Comparison of ENCODE assay signal across 1 cellular context in the genomic region with DNA sequence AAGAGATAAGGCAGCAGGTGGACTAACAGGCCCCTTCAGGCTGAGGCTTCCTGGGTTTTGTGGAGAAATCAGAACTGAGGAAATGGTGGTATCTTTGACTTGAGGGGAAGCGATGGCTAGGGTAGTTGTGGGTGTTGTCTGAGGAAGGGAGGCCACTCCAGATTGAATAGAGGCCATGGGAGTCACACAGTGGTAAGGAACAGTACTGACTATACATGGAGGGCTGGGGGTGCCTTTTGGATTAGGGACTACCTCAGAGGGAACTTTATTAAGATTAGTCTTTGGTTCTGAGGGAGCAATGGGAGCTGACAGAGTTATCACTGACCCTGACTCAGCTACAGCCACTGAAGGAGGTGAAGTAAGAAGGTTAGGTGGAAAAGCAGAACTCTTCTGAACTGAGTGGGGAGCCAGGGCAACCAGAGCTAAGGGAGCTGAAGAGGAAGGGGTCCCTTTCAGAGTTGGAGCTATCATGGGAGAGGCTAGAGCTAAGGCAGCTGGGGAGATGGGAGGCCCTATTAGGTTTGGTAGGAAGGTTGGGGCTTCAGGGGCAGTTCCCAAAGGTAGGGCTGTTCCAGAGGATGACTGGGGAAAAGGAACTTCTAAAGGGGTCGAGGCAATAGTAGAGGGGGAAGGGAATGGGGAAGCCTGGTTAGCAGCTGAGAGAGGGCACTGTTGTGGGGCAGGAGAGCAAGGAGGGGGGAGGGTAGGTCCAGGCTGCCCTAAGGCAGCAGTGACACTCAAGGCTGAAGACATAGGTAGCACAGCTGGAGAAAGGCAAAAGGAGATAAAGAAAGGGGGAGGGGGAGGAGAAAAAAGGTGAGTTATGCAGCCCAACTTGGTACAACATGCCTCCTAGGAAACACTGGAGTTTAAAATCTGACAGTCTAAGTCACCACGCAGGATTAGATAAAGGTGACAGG.
A peak's percentile ranks its signal among the peaks of the same experiment; 100 is the strongest.
TF ChIP-seq lines count a peak whose summit lies in the region.

No MANE protein-coding gene starts in this region.

TF ChIP-seq in K562, 482 proteins besides CTCF, POLR2A, EP300 and RAD21:
- TF ChIP-seq ETV1 (tag; conservative IDR thresholded peaks at IDR 0.05; ENCODE audit: low read depth), result 0 out of 2 replicates have a peak, but pooled peaks have one; percentile 20
- TF ChIP-seq, protein P1, sequence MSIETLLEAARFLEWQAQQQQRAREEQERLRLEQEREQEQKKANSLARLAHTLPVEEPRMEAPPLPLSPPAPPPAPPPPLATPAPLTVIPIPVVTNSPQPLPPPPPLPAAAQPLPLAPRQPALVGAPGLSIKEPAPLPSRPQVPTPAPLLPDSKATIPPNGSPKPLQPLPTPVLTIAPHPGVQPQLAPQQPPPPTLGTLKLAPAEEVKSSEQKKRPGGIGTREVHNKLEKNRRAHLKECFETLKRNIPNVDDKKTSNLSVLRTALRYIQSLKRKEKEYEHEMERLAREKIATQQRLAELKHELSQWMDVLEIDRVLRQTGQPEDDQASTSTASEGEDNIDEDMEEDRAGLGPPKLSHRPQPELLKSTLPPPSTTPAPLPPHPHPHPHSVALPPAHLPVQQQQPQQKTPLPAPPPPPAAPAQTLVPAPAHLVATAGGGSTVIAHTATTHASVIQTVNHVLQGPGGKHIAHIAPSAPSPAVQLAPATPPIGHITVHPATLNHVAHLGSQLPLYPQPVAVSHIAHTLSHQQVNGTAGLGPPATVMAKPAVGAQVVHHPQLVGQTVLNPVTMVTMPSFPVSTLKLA (conservative IDR thresholded peaks at IDR 0.05), result 0 out of 4 replicates have a peak, but pooled peaks of 1 of the 2 experiments have one; percentile 25
- TF ChIP-seq SMARCE1 (IDR thresholded peaks at IDR 0.05), result peak; percentile 44; the same call in 1 of the 2 replicates
- peak; percentile 41 for TF ChIP-seq CBFA2T2 (conservative IDR thresholded peaks at IDR 0.05)
- TF ChIP-seq PCBP1 (IDR thresholded peaks at IDR 0.05; ENCODE audit: low read depth, low read length, poor library complexity, severe bottlenecking), result no peak
- 0 out of 2 replicates have a peak, but pooled peaks have one; percentile 2 for TF ChIP-seq CHD2 (IDR thresholded peaks at IDR 0.05; ENCODE audit: low read depth, low read length)
- peak; percentile 62 for TF ChIP-seq ARID1B (IDR thresholded peaks at IDR 0.05)
- peak; percentile 74 for TF ChIP-seq CBFA2T3 (IDR thresholded peaks at IDR 0.05)
- TF ChIP-seq, protein P2, sequence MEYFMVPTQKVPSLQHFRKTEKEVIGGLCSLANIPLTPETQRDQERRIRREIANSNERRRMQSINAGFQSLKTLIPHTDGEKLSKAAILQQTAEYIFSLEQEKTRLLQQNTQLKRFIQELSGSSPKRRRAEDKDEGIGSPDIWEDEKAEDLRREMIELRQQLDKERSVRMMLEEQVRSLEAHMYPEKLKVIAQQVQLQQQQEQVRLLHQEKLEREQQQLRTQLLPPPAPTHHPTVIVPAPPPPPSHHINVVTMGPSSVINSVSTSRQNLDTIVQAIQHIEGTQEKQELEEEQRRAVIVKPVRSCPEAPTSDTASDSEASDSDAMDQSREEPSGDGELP (CRISPR knock-in tag; IDR thresholded peaks at IDR 0.05; ENCODE audit: borderline replicate concordance), result peak; percentile 51
- peak; percentile 39; the same call in 1 of the 2 replicates for TF ChIP-seq NCOR1 (IDR thresholded peaks at IDR 0.05)
- no peak for TF ChIP-seq MAFK (IDR thresholded peaks at IDR 0.05; ENCODE audit: low read length)
- peak; percentile 34 for TF ChIP-seq TAF9B (IDR thresholded peaks at IDR 0.05; ENCODE audit: partially characterized antibody)
- TF ChIP-seq CHD1 (IDR thresholded peaks at IDR 0.05; ENCODE audit: low read length), result peak; percentile 23
- TF ChIP-seq POLR2AphosphoS5 (IDR thresholded peaks at IDR 0.05; ENCODE audit: control insufficient read depth, insufficient read depth, low read depth, low read length), result 0 out of 2 replicates have a peak, but pooled peaks have one; percentile 18
- TF ChIP-seq POLR2B (IDR thresholded peaks at IDR 0.05; ENCODE audit: low read depth, partially characterized antibody), result peak; percentile 15
- TF ChIP-seq HDAC1 (IDR thresholded peaks at IDR 0.05), result peak in 1 of 2 experiments; percentile 61; a peak in 2 of 4 replicates
- 0 out of 4 replicates have a peak, but pooled peaks of 1 of the 2 experiments have one; percentile 32 for TF ChIP-seq FOXK2 (conservative IDR thresholded peaks at IDR 0.05 in 1 of 2, IDR thresholded peaks at IDR 0.05 in 1 of 2; ENCODE audit: low read depth in 2 of 2)
- TF ChIP-seq ADNP (tag; IDR thresholded peaks at IDR 0.05), result no peak
- peak; percentile 17; the same call in 1 of the 2 replicates for TF ChIP-seq TAL1 (IDR thresholded peaks at IDR 0.05)
- TF ChIP-seq HDGF (IDR thresholded peaks at IDR 0.05), result 0 out of 2 replicates have a peak, but pooled peaks have one; percentile 58
- no peak for TF ChIP-seq E2F3 (CRISPR knock-in tag; IDR thresholded peaks at IDR 0.05)
- TF ChIP-seq SPI1 (IDR thresholded peaks at IDR 0.05; ENCODE audit: borderline replicate concordance, low read depth, low read length), result 0 out of 2 replicates have a peak, but pooled peaks have one; percentile 42
- 0 out of 2 replicates have a peak, but pooled peaks have one; percentile 30 for TF ChIP-seq SMARCA4 (IDR thresholded peaks at IDR 0.05)
- TF ChIP-seq, protein P3, sequence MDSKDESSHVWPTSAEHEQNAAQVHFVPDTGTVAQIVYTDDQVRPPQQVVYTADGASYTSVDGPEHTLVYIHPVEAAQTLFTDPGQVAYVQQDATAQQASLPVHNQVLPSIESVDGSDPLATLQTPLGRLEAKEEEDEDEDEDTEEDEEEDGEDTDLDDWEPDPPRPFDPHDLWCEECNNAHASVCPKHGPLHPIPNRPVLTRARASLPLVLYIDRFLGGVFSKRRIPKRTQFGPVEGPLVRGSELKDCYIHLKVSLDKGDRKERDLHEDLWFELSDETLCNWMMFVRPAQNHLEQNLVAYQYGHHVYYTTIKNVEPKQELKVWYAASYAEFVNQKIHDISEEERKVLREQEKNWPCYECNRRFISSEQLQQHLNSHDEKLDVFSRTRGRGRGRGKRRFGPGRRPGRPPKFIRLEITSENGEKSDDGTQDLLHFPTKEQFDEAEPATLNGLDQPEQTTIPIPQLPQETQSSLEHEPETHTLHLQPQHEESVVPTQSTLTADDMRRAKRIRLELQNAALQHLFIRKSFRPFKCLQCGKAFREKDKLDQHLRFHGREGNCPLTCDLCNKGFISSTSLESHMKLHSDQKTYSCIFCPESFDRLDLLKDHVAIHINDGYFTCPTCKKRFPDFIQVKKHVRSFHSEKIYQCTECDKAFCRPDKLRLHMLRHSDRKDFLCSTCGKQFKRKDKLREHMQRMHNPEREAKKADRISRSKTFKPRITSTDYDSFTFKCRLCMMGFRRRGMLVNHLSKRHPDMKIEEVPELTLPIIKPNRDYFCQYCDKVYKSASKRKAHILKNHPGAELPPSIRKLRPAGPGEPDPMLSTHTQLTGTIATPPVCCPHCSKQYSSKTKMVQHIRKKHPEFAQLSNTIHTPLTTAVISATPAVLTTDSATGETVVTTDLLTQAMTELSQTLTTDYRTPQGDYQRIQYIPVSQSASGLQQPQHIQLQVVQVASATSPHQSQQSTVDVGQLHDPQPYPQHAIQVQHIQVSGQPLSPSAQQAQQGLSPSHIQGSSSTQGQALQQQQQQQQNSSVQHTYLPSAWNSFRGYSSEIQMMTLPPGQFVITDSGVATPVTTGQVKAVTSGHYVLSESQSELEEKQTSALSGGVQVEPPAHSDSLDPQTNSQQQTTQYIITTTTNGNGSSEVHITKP (IDR thresholded peaks at IDR 0.05; ENCODE audit: partially characterized antibody), result peak; percentile 60
- TF ChIP-seq, protein P4, sequence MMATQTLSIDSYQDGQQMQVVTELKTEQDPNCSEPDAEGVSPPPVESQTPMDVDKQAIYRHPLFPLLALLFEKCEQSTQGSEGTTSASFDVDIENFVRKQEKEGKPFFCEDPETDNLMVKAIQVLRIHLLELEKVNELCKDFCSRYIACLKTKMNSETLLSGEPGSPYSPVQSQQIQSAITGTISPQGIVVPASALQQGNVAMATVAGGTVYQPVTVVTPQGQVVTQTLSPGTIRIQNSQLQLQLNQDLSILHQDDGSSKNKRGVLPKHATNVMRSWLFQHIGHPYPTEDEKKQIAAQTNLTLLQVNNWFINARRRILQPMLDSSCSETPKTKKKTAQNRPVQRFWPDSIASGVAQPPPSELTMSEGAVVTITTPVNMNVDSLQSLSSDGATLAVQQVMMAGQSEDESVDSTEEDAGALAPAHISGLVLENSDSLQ (IDR thresholded peaks at IDR 0.05), result 0 out of 2 replicates have a peak, but pooled peaks have one; percentile 12
- TF ChIP-seq DPF2 (IDR thresholded peaks at IDR 0.05), result 0 out of 2 replicates have a peak, but pooled peaks have one; percentile 31
- TF ChIP-seq, protein P5, sequence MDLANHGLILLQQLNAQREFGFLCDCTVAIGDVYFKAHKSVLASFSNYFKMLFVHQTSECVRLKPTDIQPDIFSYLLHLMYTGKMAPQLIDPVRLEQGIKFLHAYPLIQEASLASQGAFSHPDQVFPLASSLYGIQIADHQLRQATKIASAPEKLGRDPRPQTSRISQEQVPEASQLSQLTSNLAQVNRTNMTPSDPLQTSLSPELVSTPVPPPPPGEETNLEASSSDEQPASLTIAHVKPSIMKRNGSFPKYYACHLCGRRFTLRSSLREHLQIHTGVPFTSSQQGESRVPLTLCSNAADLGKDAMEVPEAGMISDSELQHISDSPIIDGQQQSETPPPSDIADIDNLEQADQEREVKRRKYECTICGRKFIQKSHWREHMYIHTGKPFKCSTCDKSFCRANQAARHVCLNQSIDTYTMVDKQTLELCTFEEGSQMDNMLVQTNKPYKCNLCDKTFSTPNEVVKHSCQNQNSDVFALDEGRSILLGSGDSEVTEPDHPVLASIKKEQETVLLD (IDR thresholded peaks at IDR 0.05), result 0 out of 2 replicates have a peak, but pooled peaks have one; percentile 25
- TF ChIP-seq DACH1 (IDR thresholded peaks at IDR 0.05; ENCODE audit: partially characterized antibody), result peak; percentile 58
- TF ChIP-seq KDM1A (IDR thresholded peaks at IDR 0.05), result peak; percentile 33 to 92; a peak in 2 of 4 replicates
- TF ChIP-seq SIN3A (IDR thresholded peaks at IDR 0.05; ENCODE audit: borderline replicate concordance in 2 of 2, control insufficient read depth in 1 of 2, low read depth in 2 of 2, low read length in 2 of 2), result peak; percentile 37 to 49; a peak in 1 of 4 replicates
- TF ChIP-seq PHTF2 (CRISPR knock-in tag; IDR thresholded peaks at IDR 0.05), result no peak
- no peak for TF ChIP-seq NCOA6 (IDR thresholded peaks at IDR 0.05)
- TF ChIP-seq ZEB2 (IDR thresholded peaks at IDR 0.05), result peak; percentile 44; the same call in 1 of the 2 replicates
- TF ChIP-seq TCF3 (CRISPR knock-in tag; IDR thresholded peaks at IDR 0.05), result 0 out of 2 replicates have a peak, but pooled peaks have one; percentile 13
- TF ChIP-seq TEAD4 (IDR thresholded peaks at IDR 0.05; ENCODE audit: low read length), result 0 out of 2 replicates have a peak, but pooled peaks have one; percentile 5
- no peak for TF ChIP-seq TEAD4 (CRISPR knock-in tag; IDR thresholded peaks at IDR 0.05; ENCODE audit: borderline replicate concordance)
- TF ChIP-seq ZNF41 (CRISPR knock-in tag; conservative IDR thresholded peaks at IDR 0.05), result no peak
- TF ChIP-seq ZKSCAN3 (CRISPR knock-in tag; IDR thresholded peaks at IDR 0.05), result no peak
